8 cellular contexts compared by ENCODE assay signal in genomic region chr6:100116409-100117194, GRCh38.
DNase-seq lines count a peak whose midpoint lies in the region; ATAC-seq and TF ChIP-seq lines count a peak whose summit lies in the region.

No MANE protein-coding gene starts in this region.

- H3K27ac Mint-ChIP-seq in activated CD8-positive, alpha-beta T cell treated with anti-CD3 and anti-CD28 coated beads, Interleukin-2, amount 10 ng/mL, durations not matched to agents 7 days and 5 days, result no peak overlapping the region

- ATAC-seq in GM18517 (IDR thresholded peaks at IDR 0.05; ENCODE audit: unreplicated experiment), result peak; percentile 75
- ATAC-seq in HG03159 (IDR thresholded peaks at IDR 0.05; ENCODE audit: unreplicated experiment), result peak; percentile 78
- no peak for ATAC-seq in activated CD8-positive, alpha-beta T cell treated with anti-CD3 and anti-CD28 coated beads, Interleukin-2, amount 10 ng/mL, durations not matched to agents 7 days and 5 days
- peak; percentile 47 to 59 for ATAC-seq in left cardiac atrium
- no peak for ATAC-seq in HG02588 (IDR thresholded peaks at IDR 0.05; ENCODE audit: unreplicated experiment)

- no peak overlapping the region for H3K4me2 ChIP-seq in smooth muscle cell

- H3K9me3 ChIP-seq in smooth muscle cell (replicated peaks; ENCODE audit: low read depth), result no peaks in the 10 kb centered on the region

- no peak overlapping the region for H3K9ac ChIP-seq in smooth muscle cell (ENCODE audit: low read depth)

- H3K79me2 ChIP-seq in smooth muscle cell (ENCODE audit: low read depth), result no peaks in the 10 kb centered on the region

- H2AFZ ChIP-seq in smooth muscle cell (ENCODE audit: low read depth), result peak overlapping the region; percentile 65

- DNase-seq in COLO668 (lab: John Stamatoyannopoulos, UW; ENCODE audit: unreplicated experiment) (peak; percentile 23), NCI-H345 treated with DMSO at 0.1 percent for 48 hours (lab: John Stamatoyannopoulos, UW; ENCODE audit: unreplicated experiment) (peak; percentile 30), left cardiac atrium (no peak), smooth muscle cell (lab: John Stamatoyannopoulos, UW; ENCODE audit: unreplicated experiment) (no peak)
- DNase-seq in activated CD8-positive, alpha-beta T cell treated with anti-CD3 and anti-CD28 coated beads, Interleukin-2, amount 10 ng/mL, durations not matched to agents 7 days and 5 days, result peak; percentile 43

- H3K9me3 Mint-ChIP-seq in activated CD8-positive, alpha-beta T cell treated with anti-CD3 and anti-CD28 coated beads, Interleukin-2, amount 10 ng/mL, durations not matched to agents 7 days and 5 days (ENCODE audit: insufficient read depth), result no peaks in the 10 kb centered on the region

- no peaks in the 10 kb centered on the region for H3K4me1 ChIP-seq in smooth muscle cell (ENCODE audit: low read depth)

- POLR2A ChIA-PET in activated CD8-positive, alpha-beta T cell treated with anti-CD3 and anti-CD28 coated beads, Interleukin-2, amount 10 ng/mL, durations not matched to agents 7 days and 5 days (lab: Charles Lee), result no interaction called here

- no peaks in the 10 kb centered on the region for H3K4me1 Mint-ChIP-seq in activated CD8-positive, alpha-beta T cell treated with anti-CD3 and anti-CD28 coated beads, Interleukin-2, amount 10 ng/mL, durations not matched to agents 7 days and 5 days (ENCODE audit: low read depth)

- no peaks in the 10 kb centered on the region for H3K36me3 ChIP-seq in smooth muscle cell (ENCODE audit: low read depth)

- CTCF ChIA-PET in activated CD8-positive, alpha-beta T cell treated with anti-CD3 and anti-CD28 coated beads, Interleukin-2, amount 10 ng/mL, durations not matched to agents 7 days and 5 days (lab: Charles Lee), result interaction anchor here (0.7 to 1.6 kb wide), 11 partner anchors 10 to 604 kb away, joined by 3 to 5 read pairs (median 3); no protein-coding TSS in a partner anchor

- no peaks in the 10 kb centered on the region for H3F3A ChIP-seq in smooth muscle cell (ENCODE audit: low read depth)

- peaks cover 10% of the 10 kb centered on the region for H3K27me3 Mint-ChIP-seq in activated CD8-positive, alpha-beta T cell treated with anti-CD3 and anti-CD28 coated beads, Interleukin-2, amount 10 ng/mL, durations not matched to agents 7 days and 5 days (ENCODE audit: low read depth)

- intact Hi-C loops in left cardiac atrium (cut with DNase I), result loop anchor here (5.0 to 10.0 kb wide), 3 partner anchors 361 to 546 kb away; no protein-coding TSS in a partner anchor

- no peak overlapping the region for H3K27ac ChIP-seq in smooth muscle cell (ENCODE audit: low read depth)

- 34% methylated on average over 4 of the region's 4 CpGs for WGBS in smooth muscle cell (ENCODE audit: low lambda C conversion rate)

- H3K4me3 ChIP-seq in smooth muscle cell, result no peak overlapping the region

- no peaks in the 10 kb centered on the region for H3K36me3 Mint-ChIP-seq in activated CD8-positive, alpha-beta T cell treated with anti-CD3 and anti-CD28 coated beads, Interleukin-2, amount 10 ng/mL, durations not matched to agents 7 days and 5 days (ENCODE audit: low read depth)

- TF ChIP-seq CTCF in smooth muscle cell (IDR thresholded peaks at IDR 0.05; ENCODE audit: borderline replicate concordance, insufficient read depth, poor library complexity, severe bottlenecking), result peak; percentile 81

- H3K4me3 Mint-ChIP-seq in activated CD8-positive, alpha-beta T cell treated with anti-CD3 and anti-CD28 coated beads, Interleukin-2, amount 10 ng/mL, durations not matched to agents 7 days and 5 days, result no peak overlapping the region

- H4K20me1 ChIP-seq in smooth muscle cell (ENCODE audit: low read depth), result no peaks in the 10 kb centered on the region

- H3K27me3 ChIP-seq in smooth muscle cell (ENCODE audit: low read depth), result peaks cover 12% of the 10 kb centered on the region

Comparison
In these comparisons a context has a peak if more than half of its experiments do, and no peak if none do; other contexts are left out.
1. DNase-seq: peak in COLO668 (single experiment), NCI-H345 treated with DMSO at 0.1 percent for 48 hours (single experiment) and activated CD8-positive, alpha-beta T cell treated with anti-CD3 and anti-CD28 coated beads, Interleukin-2, amount 10 ng/mL, durations not matched to agents 7 days and 5 days (single experiment); none in left cardiac atrium (single experiment) and smooth muscle cell (single experiment).
2. ATAC-seq: peak in GM18517 (single experiment), HG03159 (single experiment) and left cardiac atrium (2 of 2); none in activated CD8-positive, alpha-beta T cell treated with anti-CD3 and anti-CD28 coated beads, Interleukin-2, amount 10 ng/mL, durations not matched to agents 7 days and 5 days (single experiment) and HG02588 (single experiment).